8 cellular contexts compared by ENCODE assay signal in the genomic region with DNA sequence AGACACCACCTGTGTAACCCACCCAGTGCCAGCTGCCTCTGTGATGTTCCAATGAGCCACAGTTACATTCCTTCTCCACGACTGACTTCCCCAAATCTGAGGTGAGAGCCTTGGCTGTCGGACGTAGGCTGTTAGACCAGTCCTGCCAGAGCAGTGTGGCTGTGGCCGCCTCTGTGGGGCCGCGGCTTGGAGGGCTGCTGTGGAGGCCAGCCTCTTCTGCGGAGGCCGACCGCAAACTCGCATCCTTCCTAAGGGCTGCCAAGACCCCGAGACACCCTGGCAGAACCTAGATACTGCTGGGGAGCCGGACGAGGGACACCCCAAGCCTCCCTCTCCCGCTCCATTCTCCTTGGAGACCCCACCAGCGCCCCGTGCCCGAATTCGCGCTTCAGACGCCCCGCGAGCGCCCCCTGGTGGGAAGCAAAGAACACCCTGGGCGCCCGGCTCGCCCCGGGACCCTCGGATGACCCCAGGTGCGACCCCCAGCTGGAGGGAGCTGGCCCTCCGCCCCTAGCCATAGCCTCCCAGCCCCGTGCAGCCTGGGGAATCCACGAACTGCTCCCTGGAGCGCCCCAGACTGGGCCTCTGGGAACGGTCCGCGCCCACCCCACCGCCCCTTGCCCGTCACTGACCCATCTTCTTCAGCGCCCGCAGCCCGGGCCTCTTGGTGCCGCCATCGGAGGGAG. TPM values are rescaled to one million over a fixed set of nuclear protein-coding genes. Genes with fewer than 3 reads are reported as not detected.
DNase-seq lines count a peak whose midpoint lies in the region; ATAC-seq and TF ChIP-seq lines count a peak whose summit lies in the region.

No MANE protein-coding gene starts in this region.

- H3K4me1 ChIP-seq in ascending aorta (peaks cover 8 to 48% of the 10 kb centered on the region in 2 donors), iPS-18a (ENCODE audit: control insufficient read depth, low read depth, low read length) (peaks cover 5% of the 10 kb centered on the region), smooth muscle cell (ENCODE audit: low read depth) (peaks cover 24% of the 10 kb centered on the region)

- TF ChIP-seq CTCF in ascending aorta (IDR thresholded peaks at IDR 0.05), result peak; percentile 81 to 98 (median 95)
- TF ChIP-seq CTCF in smooth muscle cell (IDR thresholded peaks at IDR 0.05; ENCODE audit: borderline replicate concordance, insufficient read depth, poor library complexity, severe bottlenecking), result peak; percentile 99

- H3K27ac ChIP-seq in ascending aorta (peak overlapping the region; percentile 95 to 97), iPS-18a (ENCODE audit: low read length) (no peak overlapping the region), smooth muscle cell (ENCODE audit: low read depth) (peak overlapping the region; percentile 66)

- H3K4me2 ChIP-seq in smooth muscle cell, result peak overlapping the region; percentile 95

- H3K27me3 ChIP-seq in ascending aorta (no peaks in the 10 kb centered on the region), iPS-18a (ENCODE audit: control insufficient read depth, insufficient read depth, low read length) (peaks cover 6% of the 10 kb centered on the region), smooth muscle cell (ENCODE audit: low read depth) (no peaks in the 10 kb centered on the region)

- H3K9me3 ChIP-seq in ascending aorta (no peaks in the 10 kb centered on the region), iPS-18a (ENCODE audit: control insufficient read depth, low read depth, low read length) (no peaks in the 10 kb centered on the region), smooth muscle cell (replicated peaks; ENCODE audit: low read depth) (no peaks in the 10 kb centered on the region)

- DNase-seq in NCI-H2196 (lab: John Stamatoyannopoulos, UW; ENCODE audit: unreplicated experiment) (peak; percentile 28), NCI-H2196 treated with DMSO at 0.1 percent for 48 hours (lab: John Stamatoyannopoulos, UW; ENCODE audit: unreplicated experiment) (no peak), RKO (ENCODE audit: low spot score) (peak; percentile 22), ascending aorta (ENCODE audit: low spot score in 2 of 2) (peak in 1 of 2 donors; percentile 69), smooth muscle cell (lab: John Stamatoyannopoulos, UW; ENCODE audit: unreplicated experiment) (peak; percentile 63), HCEC 1CT (no peak)

- no peaks in the 10 kb centered on the region for H3K36me3 ChIP-seq in ascending aorta
- no peaks in the 10 kb centered on the region for H3K36me3 ChIP-seq in iPS-18a (ENCODE audit: control insufficient read depth, low read depth, low read length)
- H3K36me3 ChIP-seq in smooth muscle cell (ENCODE audit: low read depth), result no peaks in the 10 kb centered on the region

- peaks cover 34% of the 10 kb centered on the region for H3K79me2 ChIP-seq in smooth muscle cell (ENCODE audit: low read depth)

- intact Hi-C loops in ascending aorta (cut with DNase I), result loop anchor here (2.0 kb wide), 5 partner anchors 33 to 211 kb away; partner anchors contain the start of genes DCAKD and NMT1

- H3K4me3 ChIP-seq in ascending aorta (peak overlapping the region; percentile 94 to 98), iPS-18a (ENCODE audit: low read length) (peak overlapping the region; percentile 56), smooth muscle cell (peak overlapping the region; percentile 94)

- 24% methylated on average over 26 of the region's 43 CpGs for WGBS in smooth muscle cell (ENCODE audit: low lambda C conversion rate)

- peaks cover 19% of the 10 kb centered on the region for H3F3A ChIP-seq in smooth muscle cell (ENCODE audit: low read depth)

- no peak overlapping the region for H2AFZ ChIP-seq in smooth muscle cell (ENCODE audit: low read depth)

- H3K9ac ChIP-seq in iPS-18a (ENCODE audit: low read length), result no peak overlapping the region
- peak overlapping the region; percentile 85 for H3K9ac ChIP-seq in smooth muscle cell (ENCODE audit: low read depth)

- no peak for ATAC-seq in HG03139 (IDR thresholded peaks at IDR 0.05; ENCODE audit: unreplicated experiment)

- no peaks in the 10 kb centered on the region for H4K20me1 ChIP-seq in smooth muscle cell (ENCODE audit: low read depth)

RNA-seq across cellular contexts. Expression of gene PLCD3, which starts 0.6 kb away (rescaled TPM):
- total RNA-seq in ascending aorta, result 65.5 TPM
- total RNA-seq in smooth muscle cell, result 24.0 and 43.3 TPM in 2 replicates
- 33.4 and 33.7 TPM in 2 replicates for polyA plus RNA-seq in smooth muscle cell

RNA-seq across cellular contexts. Expression of gene ACBD4, which starts 3.7 kb away (rescaled TPM):
- total RNA-seq in ascending aorta (14.7 TPM), smooth muscle cell (0.49 and 4.6 TPM in 2 replicates)
- polyA plus RNA-seq in smooth muscle cell, result 5.0 and 5.9 TPM in 2 replicates

RNA-seq across cellular contexts. Expression of gene HEXIM1, which starts 16.5 kb away (rescaled TPM):
- total RNA-seq in ascending aorta (23.7 TPM), smooth muscle cell (9.3 and 13.7 TPM in 2 replicates)
- polyA plus RNA-seq in smooth muscle cell, result 9.4 TPM in 2 replicates

RNA-seq across cellular contexts. Expression of gene HEXIM2, which starts 29.9 kb away (rescaled TPM):
- total RNA-seq in ascending aorta (1.4 TPM), smooth muscle cell (3.4 TPM in 2 replicates)
- polyA plus RNA-seq in smooth muscle cell, result 6.1 and 6.8 TPM in 2 replicates

Comparison
In these comparisons a context has a peak if more than half of its experiments do, and no peak if none do; other contexts are left out.
1. DNase-seq: peak in NCI-H2196 (single experiment), RKO (single experiment) and smooth muscle cell (single experiment); none in NCI-H2196 treated with DMSO at 0.1 percent for 48 hours (single experiment) and HCEC 1CT (single experiment).
2. Peak in every context shown above with its lines, with median percentiles within 50 percentile points of each other: H3K4me3 ChIP-seq.